13 cellular contexts compared by ENCODE assay signal in genomic region chr17:17779015-17779611, GRCh38. TPM values are rescaled to one million over a fixed set of nuclear protein-coding genes. Genes with fewer than 3 reads are reported as not detected.
A peak's percentile ranks its signal among the peaks of the same experiment; 100 is the strongest.
DNase-seq lines count a peak whose midpoint lies in the region; ATAC-seq and TF ChIP-seq lines count a peak whose summit lies in the region.
"Had no signal": no experiment of that assay in that cellular context is flagged by ENCODE, and none has a peak within 500 bp of the region (broad histone marks: within the 10 kb centered on the region; RNA-seq: fewer than 3 reads in every experiment).

No MANE protein-coding gene starts in this region.

- H3K4me1 Mint-ChIP-seq in HFFc6 (ENCODE audit: low read depth), result peaks cover 16% of the 10 kb centered on the region
- peaks cover 21% of the 10 kb centered on the region for H3K4me1 Mint-ChIP-seq in stimulated activated naive CD8-positive, alpha-beta T cell treated with anti-CD3 and anti-CD28 coated beads, Interleukin-15, amount 100 ng/mL, for 72 hours
- peaks cover 6% of the 10 kb centered on the region for H3K4me1 Mint-ChIP-seq in T-helper 17 cell

- no peaks in the 10 kb centered on the region for H3K9me3 Mint-ChIP-seq in HFFc6
- H3K9me3 Mint-ChIP-seq in stimulated activated naive CD8-positive, alpha-beta T cell treated with anti-CD3 and anti-CD28 coated beads, Interleukin-15, amount 100 ng/mL, for 72 hours, result no peaks in the 10 kb centered on the region
- H3K9me3 Mint-ChIP-seq: activated T-cell treated with anti-CD3 and anti-CD28 coated beads, Interleukin-2, amount 50 U/mL, for 24 hours; CD4-positive, alpha-beta memory T cell had no signal

- H3K36me3 Mint-ChIP-seq in HFFc6 (ENCODE audit: low read depth), result no peaks in the 10 kb centered on the region
- no peaks in the 10 kb centered on the region for H3K36me3 Mint-ChIP-seq in T-helper 17 cell (ENCODE audit: low read depth)
- H3K36me3 Mint-ChIP-seq: CD4-positive, alpha-beta memory T cell had no signal

- DNase-seq in adipocyte (ENCODE audit: low read depth), result peak; percentile 39
- peak in 1 of 2 donors; percentile 47 for DNase-seq in heart right ventricle
- peak; percentile 51 to 66 (median 59) for DNase-seq in ovary
- DNase-seq in transverse colon, result no peak
- DNase-seq in HFFc6, result no peak
- DNase-seq in stimulated activated naive CD8-positive, alpha-beta T cell treated with anti-CD3 and anti-CD28 coated beads, Interleukin-15, amount 100 ng/mL, for 72 hours, result no peak
- DNase-seq in T-helper 17 cell, result no peak
- DNase-seq: activated CD4-positive, CD25-positive, alpha-beta regulatory T cell; activated T-cell treated with anti-CD3 and anti-CD28 coated beads, Interleukin-2, amount 50 U/mL, for 24 hours; GDM1; MM.1S; NCI-H226 had no signal

- no peaks in the 10 kb centered on the region for H3K27me3 ChIP-seq in adipocyte (replicated peaks; ENCODE audit: control insufficient read depth, insufficient read depth, low read length)
- H3K27me3 ChIP-seq in heart right ventricle, result peaks cover 0 to 32% (median 0%) of the 10 kb centered on the region in 7 donors
- H3K27me3 ChIP-seq in ovary, result no peaks in the 10 kb centered on the region
- peaks cover 14% of the 10 kb centered on the region for H3K27me3 ChIP-seq in transverse colon

- H3K27ac Mint-ChIP-seq in HFFc6, result no peak overlapping the region
- no peak overlapping the region for H3K27ac Mint-ChIP-seq in stimulated activated naive CD8-positive, alpha-beta T cell treated with anti-CD3 and anti-CD28 coated beads, Interleukin-15, amount 100 ng/mL, for 72 hours
- H3K27ac Mint-ChIP-seq in T-helper 17 cell, result no peak overlapping the region
- H3K27ac Mint-ChIP-seq: activated T-cell treated with anti-CD3 and anti-CD28 coated beads, Interleukin-2, amount 50 U/mL, for 24 hours had no signal

- ATAC-seq in heart right ventricle, result peak in 4 of 8 donors; percentile 4 to 25 (median 20)
- no peak for ATAC-seq in stimulated activated naive CD8-positive, alpha-beta T cell treated with anti-CD3 and anti-CD28 coated beads, Interleukin-15, amount 100 ng/mL, for 72 hours
- ATAC-seq in T-helper 17 cell, result no peak

- WGBS in heart right ventricle, 2 donors, result 43 to 46% methylated on average over 16 of the region's 16 CpGs
- WGBS in ovary, 3 donors, result 28 to 39% (median 31%) methylated on average over 15 to 16 of the region's 16 CpGs
- 66 to 80% methylated on average over 1 to 16 of the region's 16 CpGs for WGBS in transverse colon (ENCODE audit: low coverage in 1 of 2), 2 donors

- H3K27ac ChIP-seq in heart right ventricle, result peak overlapping the region; percentile 11 to 97 (median 83)
- peak overlapping the region; percentile 69 to 80 for H3K27ac ChIP-seq in ovary
- H3K27ac ChIP-seq in transverse colon, result peak overlapping the region; percentile 78 to 93 (median 79)

- TF ChIP-seq EP300 in ovary (IDR thresholded peaks at IDR 0.05) (no peak), transverse colon (IDR thresholded peaks at IDR 0.05; ENCODE audit: low read depth) (no peak)

- no peak overlapping the region for H3K9ac ChIP-seq in adipocyte (ENCODE audit: low read length)

- no peaks in the 10 kb centered on the region for H3K9me3 ChIP-seq in adipocyte (ENCODE audit: control insufficient read depth, low read length)
- H3K9me3 ChIP-seq in heart right ventricle, result no peaks in the 10 kb centered on the region
- H3K9me3 ChIP-seq in ovary, result no peaks in the 10 kb centered on the region
- H3K9me3 ChIP-seq in transverse colon, result no peaks in the 10 kb centered on the region
- H3K9me3 ChIP-seq in T-helper 17 cell (ENCODE audit: control insufficient read depth, low read length, poor library complexity, severe bottlenecking), result no peaks in the 10 kb centered on the region

- H3K4me3 ChIP-seq in adipocyte (ENCODE audit: low read length) (no peak overlapping the region), heart right ventricle (no peak overlapping the region), ovary (no peak overlapping the region), transverse colon (no peak overlapping the region)

- H3K27me3 Mint-ChIP-seq in HFFc6 (ENCODE audit: insufficient read depth) (peaks cover 3% of the 10 kb centered on the region; the same call in 1 of the 2 replicates), T-helper 17 cell (no peaks in the 10 kb centered on the region)
- H3K27me3 Mint-ChIP-seq in stimulated activated naive CD8-positive, alpha-beta T cell treated with anti-CD3 and anti-CD28 coated beads, Interleukin-15, amount 100 ng/mL, for 72 hours, result peaks cover 11% of the 10 kb centered on the region
- H3K27me3 Mint-ChIP-seq: CD4-positive, alpha-beta memory T cell had no signal

- in situ Hi-C loops in transverse colon (cut with MboI; ENCODE audit: low pct_ligation_motif_present in 1 of 4, low pct_unique_long_range_greater_than_20kb in 1 of 4, low sequenced_read_pairs in 3 of 4), result loop anchor here in 3 of 4 donors (10.0 to 25.0 kb wide), 2 partner anchors 92 to 104 kb away; partner anchors contain the start of gene RAI1 (in 2 of the 3)

- no peaks in the 10 kb centered on the region for H3K36me3 ChIP-seq in adipocyte (ENCODE audit: control insufficient read depth, insufficient read depth, low read length, severe bottlenecking)
- H3K36me3 ChIP-seq in heart right ventricle, result no peaks in the 10 kb centered on the region
- H3K36me3 ChIP-seq in ovary, result no peaks in the 10 kb centered on the region
- no peaks in the 10 kb centered on the region for H3K36me3 ChIP-seq in transverse colon

- TF ChIP-seq POLR2A in ovary (IDR thresholded peaks at IDR 0.05), result no peak
- TF ChIP-seq POLR2A in transverse colon (IDR thresholded peaks at IDR 0.05), result no peak

- TF ChIP-seq CTCF in heart right ventricle (IDR thresholded peaks at IDR 0.05), result no peak
- TF ChIP-seq CTCF in ovary (IDR thresholded peaks at IDR 0.05), result no peak
- TF ChIP-seq CTCF in transverse colon (IDR thresholded peaks at IDR 0.05), result no peak
- TF ChIP-seq CTCF in HFFc6 (IDR thresholded peaks at IDR 0.05), result no peak

- peaks cover 32% of the 10 kb centered on the region for H3K4me1 ChIP-seq in adipocyte (ENCODE audit: control insufficient read depth, insufficient read depth, low read length)
- peaks cover 41 to 73% (median 58%) of the 10 kb centered on the region in 9 donors for H3K4me1 ChIP-seq in heart right ventricle
- H3K4me1 ChIP-seq in ovary (ENCODE audit: insufficient read depth), result peaks cover 25% of the 10 kb centered on the region
- H3K4me1 ChIP-seq in transverse colon, result peaks cover 25 to 68% (median 60%) of the 10 kb centered on the region in 4 donors

- intact Hi-C loops in heart right ventricle (cut with DNase I) (loop anchor here in 2 of 10 donors (10.0 kb wide), 1 partner anchor 94 kb away; the partner anchor contains the start of gene RAI1 (in 2 of the 2)), ovary (cut with DNase I) (no loop called here), transverse colon (cut with DNase I; ENCODE audit: low total_unique reads) (no loop called here)

- H3K4me3 Mint-ChIP-seq in HFFc6 (no peak overlapping the region), T-helper 17 cell (no peak overlapping the region)
- H3K4me3 Mint-ChIP-seq in stimulated activated naive CD8-positive, alpha-beta T cell treated with anti-CD3 and anti-CD28 coated beads, Interleukin-15, amount 100 ng/mL, for 72 hours, result no peak overlapping the region
- H3K4me3 Mint-ChIP-seq: activated T-cell treated with anti-CD3 and anti-CD28 coated beads, Interleukin-2, amount 50 U/mL, for 24 hours; CD4-positive, alpha-beta memory T cell had no signal

RNA-seq across cellular contexts. Expression of gene SREBF1, which starts 57.7 kb away (rescaled TPM):
- total RNA-seq in heart right ventricle, result 10 to 100 TPM in 8 of 10 donors, 1 to 10 TPM in 2; 9.0 to 44.1 (median 16.4) TPM
- 10 to 100 TPM; 49.0 to 61.2 TPM for polyA plus RNA-seq in heart right ventricle
- total RNA-seq in ovary, result 100 to 1,000 TPM in 3 of 7 donors, 10 to 100 TPM in 4; 30.3 to 190 (median 97.4) TPM
- 10 to 100 TPM; 24.3 to 44.3 TPM for polyA plus RNA-seq in ovary
- total RNA-seq in transverse colon, result 100 to 1,000 TPM in 3 of 4 donors, 10 to 100 TPM in 1; 45.7 to 206 (median 148) TPM
- total RNA-seq in HFFc6 (2021; fragmentation: NEBNext Ultra II Directional; extraction: Animal tissue kit (Norgen Biotek cat#: 25700)), result 10 to 100 TPM; 34.9 to 51.7 (median 40.5) TPM
- total RNA-seq in T-helper 17 cell, result 100 to 1,000 TPM; 198 to 241 TPM

Comparison
In these comparisons a context has a peak if more than half of its experiments do, and no peak if none do; other contexts are left out.
1. DNase-seq: peak in adipocyte (single experiment) and ovary (5 of 5); none in transverse colon (single experiment), HFFc6 (single experiment), stimulated activated naive CD8-positive, alpha-beta T cell treated with anti-CD3 and anti-CD28 coated beads, Interleukin-15, amount 100 ng/mL, for 72 hours (0 of 2) and T-helper 17 cell (0 of 3).
2. Peak in every context shown above with its lines, with median percentiles within 50 percentile points of each other: H3K27ac ChIP-seq.